ENCODE assay signal across 8 cellular contexts in genomic region chr4:77994194-77994721, GRCh38.
DNase-seq lines count a peak whose midpoint lies in the region; ATAC-seq and TF ChIP-seq lines count a peak whose summit lies in the region.

No MANE protein-coding gene starts in this region.

- intact Hi-C loops in ascending aorta (cut with DNase I): no loop called here

- H3K27ac Mint-ChIP-seq in type B pancreatic cell: no peak overlapping the region

- DNase-seq in ascending aorta (ENCODE audit: low spot score in 2 of 2): no peak
- DNase-seq in iPS-NIHi7 (ENCODE audit: extremely low spot score): peak; percentile 77
- no peak for DNase-seq in type B pancreatic cell (ENCODE audit: extremely low spot score, unreplicated experiment)

- H3K36me3 ChIP-seq in ascending aorta: no peaks in the 10 kb centered on the region

- no peaks in the 10 kb centered on the region for H3K9me3 ChIP-seq in ascending aorta

- no peaks in the 10 kb centered on the region for H3K36me3 Mint-ChIP-seq in type B pancreatic cell

- no peaks in the 10 kb centered on the region for H3K27me3 ChIP-seq in ascending aorta

- H3K4me1 Mint-ChIP-seq in type B pancreatic cell (ENCODE audit: unreplicated experiment): peaks cover 14% of the 10 kb centered on the region

- no peak overlapping the region for H3K4me3 ChIP-seq in ascending aorta

- H3K4me1 ChIP-seq in ascending aorta: no peaks in the 10 kb centered on the region

- no peaks in the 10 kb centered on the region for H3K9me3 Mint-ChIP-seq in type B pancreatic cell

- H3K4me3 Mint-ChIP-seq in type B pancreatic cell: no peak overlapping the region

- no peaks in the 10 kb centered on the region for H3K27me3 Mint-ChIP-seq in type B pancreatic cell

- TF ChIP-seq CTCF in ascending aorta (IDR thresholded peaks at IDR 0.05) (peak in 2 of 3 experiments; percentile 12 to 16), type B pancreatic cell (conservative IDR thresholded peaks at IDR 0.05) (peak; percentile 78)

- no peak overlapping the region for H3K27ac ChIP-seq in ascending aorta

- ATAC-seq in GM18502 (IDR thresholded peaks at IDR 0.05; ENCODE audit: poor library complexity, unreplicated experiment) (peak; percentile 77), HG03103 (IDR thresholded peaks at IDR 0.05; ENCODE audit: low read depth, unreplicated experiment) (peak; percentile 76), HG02623 (IDR thresholded peaks at IDR 0.05; ENCODE audit: unreplicated experiment) (no peak), HG03039 (IDR thresholded peaks at IDR 0.05; ENCODE audit: unreplicated experiment) (no peak), HG02970 (IDR thresholded peaks at IDR 0.05; ENCODE audit: low FRiP score, unreplicated experiment) (no peak)

Comparison
In these comparisons a context has a peak if more than half of its experiments do, and no peak if none do; other contexts are left out.
1. ATAC-seq: peak in GM18502 (single experiment) and HG03103 (single experiment); none in HG02623 (single experiment), HG03039 (single experiment) and HG02970 (single experiment).